18 cellular contexts compared by ENCODE assay signal in genomic region chr15:26235148-26235769, GRCh38.
A peak's percentile ranks its signal among the peaks of the same experiment; 100 is the strongest.
DNase-seq lines count a peak whose midpoint lies in the region; ATAC-seq and TF ChIP-seq lines count a peak whose summit lies in the region.
"Had no signal": no experiment of that assay in that cellular context is flagged by ENCODE, and none has a peak within 500 bp of the region (broad histone marks: within the 10 kb centered on the region; RNA-seq: fewer than 3 reads in every experiment).

No MANE protein-coding gene starts in this region.

- no peak overlapping the region for H3K4me3 ChIP-seq in SK-N-SH (ENCODE audit: low read depth in 2 of 2, low read length in 1 of 2)
- H3K4me3 ChIP-seq: vagina had no signal

- CTCF ChIA-PET in SK-N-SH (lab: Yijun Ruan, JAX) = no interaction called here
- CTCF ChIA-PET in activated CD4-positive, alpha-beta memory T cell treated with anti-CD3 and anti-CD28 coated beads for 36 hours (lab: Charles Lee) = no interaction called here

- POLR2A ChIA-PET in SK-N-SH (lab: Yijun Ruan, JAX) = no interaction called here
- POLR2A ChIA-PET in activated CD4-positive, alpha-beta memory T cell treated with anti-CD3 and anti-CD28 coated beads for 36 hours (lab: Charles Lee) = no interaction called here

- H3K4me3 Mint-ChIP-seq in activated CD4-positive, alpha-beta memory T cell treated with anti-CD3 and anti-CD28 coated beads for 36 hours = no peak overlapping the region
- H3K4me3 Mint-ChIP-seq: activated CD8-positive, alpha-beta memory T cell treated with anti-CD3 and anti-CD28 coated beads, Interleukin-2, amount 10 ng/mL, durations not matched to agents 7 days and 5 days; activated naive CD8-positive, alpha-beta T cell treated with anti-CD3 and anti-CD28 coated beads, Interleukin-2, amount 10 ng/mL, durations not matched to agents 7 days and 5 days; IgD-negative memory B cell; mesothelial cell of epicardium had no signal

- no peak for ATAC-seq in SK-N-SH treated with all-trans-retinoic acid at 6 μM for 48 hours
- ATAC-seq: activated CD8-positive, alpha-beta memory T cell treated with anti-CD3 and anti-CD28 coated beads, Interleukin-2, amount 10 ng/mL, durations not matched to agents 7 days and 5 days; left cardiac atrium had no signal

- H2AFZ ChIP-seq in SK-N-SH (ENCODE audit: low read depth) = no peak overlapping the region

- H3K36me3 ChIP-seq in SK-N-SH (replicated peaks in 1 of 2; ENCODE audit: control insufficient read depth in 1 of 2, insufficient read depth in 2 of 2, low read length in 1 of 2) = no peaks in the 10 kb centered on the region
- H3K36me3 ChIP-seq: vagina had no signal

- no peak for TF ChIP-seq EP300 in SK-N-SH (IDR thresholded peaks at IDR 0.05; ENCODE audit: borderline replicate concordance in 1 of 2, low read depth in 1 of 2, low read length in 1 of 2)

- H3K79me2 ChIP-seq in SK-N-SH (ENCODE audit: insufficient read depth) = no peaks in the 10 kb centered on the region

- 19% methylated on average over 12 of the region's 12 CpGs for WGBS in SK-N-SH (ENCODE audit: low lambda C conversion rate)

- no peak overlapping the region for H3K4me2 ChIP-seq in SK-N-SH

- intact Hi-C loops in activated CD4-positive, alpha-beta memory T cell treated with anti-CD3 and anti-CD28 coated beads for 36 hours (cut with micrococcal nuclease) = no loop called here
- intact Hi-C loops in posterior vena cava (cut with DNase I) = no loop called here

- no peaks in the 10 kb centered on the region for H3K9me3 Mint-ChIP-seq in activated CD4-positive, alpha-beta memory T cell treated with anti-CD3 and anti-CD28 coated beads for 36 hours
- H3K9me3 Mint-ChIP-seq: mesothelial cell of epicardium had no signal

- H3K9me2 ChIP-seq in SK-N-SH = no peaks in the 10 kb centered on the region

- no peak overlapping the region for H3K9ac ChIP-seq in SK-N-SH

- H3K4me1 ChIP-seq in SK-N-SH (ENCODE audit: control insufficient read depth in 1 of 2, insufficient read depth in 2 of 2, low read depth in 1 of 2, low read length in 1 of 2) = no peaks in the 10 kb centered on the region; a peak in 1 of 4 replicates
- H3K4me1 ChIP-seq: vagina had no signal

- TF ChIP-seq RAD21 in SK-N-SH (IDR thresholded peaks at IDR 0.05; ENCODE audit: low read length) = no peak

- H3K27ac Mint-ChIP-seq in activated CD4-positive, alpha-beta memory T cell treated with anti-CD3 and anti-CD28 coated beads for 36 hours = no peak overlapping the region
- H3K27ac Mint-ChIP-seq: activated CD8-positive, alpha-beta memory T cell treated with anti-CD3 and anti-CD28 coated beads, Interleukin-2, amount 10 ng/mL, durations not matched to agents 7 days and 5 days; activated naive CD8-positive, alpha-beta T cell treated with anti-CD3 and anti-CD28 coated beads, Interleukin-2, amount 10 ng/mL, durations not matched to agents 7 days and 5 days; mesothelial cell of epicardium had no signal

- H3K9me3 ChIP-seq in SK-N-SH = no peaks in the 10 kb centered on the region
- H3K9me3 ChIP-seq: vagina had no signal

- H3F3A ChIP-seq in SK-N-SH (replicated peaks; ENCODE audit: insufficient read depth) = no peaks in the 10 kb centered on the region

- H3K27me3 ChIP-seq in SK-N-SH (ENCODE audit: insufficient read depth) = no peaks in the 10 kb centered on the region
- H3K27me3 ChIP-seq: vagina had no signal

- no peak overlapping the region for H3K27ac ChIP-seq in SK-N-SH (ENCODE audit: low read depth in 2 of 2, low read length in 1 of 2)
- H3K27ac ChIP-seq: vagina had no signal

- no peaks in the 10 kb centered on the region for H4K20me1 ChIP-seq in SK-N-SH (ENCODE audit: insufficient read depth)

- peaks cover 2% of the 10 kb centered on the region for H3K27me3 Mint-ChIP-seq in activated CD4-positive, alpha-beta memory T cell treated with anti-CD3 and anti-CD28 coated beads for 36 hours
- H3K27me3 Mint-ChIP-seq: activated CD8-positive, alpha-beta memory T cell treated with anti-CD3 and anti-CD28 coated beads, Interleukin-2, amount 10 ng/mL, durations not matched to agents 7 days and 5 days; activated naive CD8-positive, alpha-beta T cell treated with anti-CD3 and anti-CD28 coated beads, Interleukin-2, amount 10 ng/mL, durations not matched to agents 7 days and 5 days; IgD-negative memory B cell had no signal

- TF ChIP-seq CTCF in SK-N-SH (IDR thresholded peaks at IDR 0.05) = no peak

- no peaks in the 10 kb centered on the region for H3K4me1 Mint-ChIP-seq in activated CD4-positive, alpha-beta memory T cell treated with anti-CD3 and anti-CD28 coated beads for 36 hours (ENCODE audit: low read depth)
- H3K4me1 Mint-ChIP-seq: activated CD8-positive, alpha-beta memory T cell treated with anti-CD3 and anti-CD28 coated beads, Interleukin-2, amount 10 ng/mL, durations not matched to agents 7 days and 5 days; activated naive CD8-positive, alpha-beta T cell treated with anti-CD3 and anti-CD28 coated beads, Interleukin-2, amount 10 ng/mL, durations not matched to agents 7 days and 5 days; IgD-negative memory B cell; mesothelial cell of epicardium had no signal

- no peaks in the 10 kb centered on the region for H3K36me3 Mint-ChIP-seq in activated CD4-positive, alpha-beta memory T cell treated with anti-CD3 and anti-CD28 coated beads for 36 hours
- H3K36me3 Mint-ChIP-seq: activated CD8-positive, alpha-beta memory T cell treated with anti-CD3 and anti-CD28 coated beads, Interleukin-2, amount 10 ng/mL, durations not matched to agents 7 days and 5 days; activated naive CD8-positive, alpha-beta T cell treated with anti-CD3 and anti-CD28 coated beads, Interleukin-2, amount 10 ng/mL, durations not matched to agents 7 days and 5 days; mesothelial cell of epicardium had no signal

- DNase-seq in SK-N-SH = peak; percentile 24
- DNase-seq in NCI-H524 treated with DMSO at 0.1 percent for 48 hours (lab: John Stamatoyannopoulos, UW) = peak; percentile 30
- DNase-seq in iPS DF 4.7 (ENCODE audit: extremely low read depth, low spot score) = peak; percentile 84
- DNase-seq in retina = peak; percentile 73
- DNase-seq in activated CD4-positive, alpha-beta memory T cell treated with anti-CD3 and anti-CD28 coated beads for 36 hours = no peak
- DNase-seq in posterior vena cava (ENCODE audit: low spot score) = no peak
- DNase-seq in midbrain (lab: John Stamatoyannopoulos, UW) = no peak
- DNase-seq: activated CD8-positive, alpha-beta memory T cell treated with anti-CD3 and anti-CD28 coated beads, Interleukin-2, amount 10 ng/mL, durations not matched to agents 7 days and 5 days; activated naive CD8-positive, alpha-beta T cell treated with anti-CD3 and anti-CD28 coated beads, Interleukin-2, amount 10 ng/mL, durations not matched to agents 7 days and 5 days; C1 segment of cervical spinal cord; HCEC 1CT; left cardiac atrium; MM.1S; RPMI8226 had no signal

TF ChIP-seq in SK-N-SH, 30 proteins besides CTCF, POLR2A, EP300 and RAD21 (continues in another document):
- TF ChIP-seq EZH2phosphoT487 (IDR thresholded peaks at IDR 0.05; ENCODE audit: borderline replicate concordance, low read depth) (no peak), REST (IDR thresholded peaks at IDR 0.05; ENCODE audit: low read depth, low read length) (no peak)

TF ChIP-seq in SK-N-SH treated with all-trans-retinoic acid at 6 μM for 48 hours, 23 proteins besides CTCF, POLR2A, EP300 and RAD21 (continues in another document):
- TF ChIP-seq SNAI2 (CRISPR knock-in tag; IDR thresholded peaks at IDR 0.05) (no peak), CREB5 (CRISPR knock-in tag; IDR thresholded peaks at IDR 0.05; ENCODE audit: low read depth) (no peak), ZC3H10 (CRISPR knock-in tag; IDR thresholded peaks at IDR 0.05) (no peak), BACH2 (CRISPR knock-in tag; IDR thresholded peaks at IDR 0.05; ENCODE audit: borderline replicate concordance) (no peak), GLIS3 (CRISPR knock-in tag; IDR thresholded peaks at IDR 0.05) (no peak), ZNF565 (CRISPR knock-in tag; conservative IDR thresholded peaks at IDR 0.05; ENCODE audit: low read depth) (no peak), ZNF8 (CRISPR knock-in tag; IDR thresholded peaks at IDR 0.05) (no peak), TSHZ2 (CRISPR knock-in tag; IDR thresholded peaks at IDR 0.05) (no peak)

Comparison
In these comparisons a context has a peak if more than half of its experiments do, and no peak if none do; other contexts are left out.
1. DNase-seq: peak in SK-N-SH (single experiment), NCI-H524 treated with DMSO at 0.1 percent for 48 hours (single experiment), iPS DF 4.7 (single experiment) and retina (single experiment); none in activated CD4-positive, alpha-beta memory T cell treated with anti-CD3 and anti-CD28 coated beads for 36 hours (single experiment), posterior vena cava (single experiment) and midbrain (single experiment).